Comparison of ENCODE assay signal across 25 cellular contexts in genomic region chr3:131849640-131850039, GRCh38.
A peak's percentile ranks its signal among the peaks of the same experiment; 100 is the strongest.
DNase-seq lines count a peak whose midpoint lies in the region; ATAC-seq and TF ChIP-seq lines count a peak whose summit lies in the region.
"Had no signal": no experiment of that assay in that cellular context is flagged by ENCODE, and none has a peak within 500 bp of the region (broad histone marks: within the 10 kb centered on the region; RNA-seq: fewer than 3 reads in every experiment).

No MANE protein-coding gene starts in this region.

- no peaks in the 10 kb centered on the region for H3K36me3 Mint-ChIP-seq in activated CD4-positive, alpha-beta T cell treated with anti-CD3 and anti-CD28 coated beads, Interleukin-2, amount 10 ng/mL, durations not matched to agents 24 days and 14 days (ENCODE audit: low read depth)
- H3K36me3 Mint-ChIP-seq in CD4-positive, alpha-beta T cell (ENCODE audit: low read depth) = no peaks in the 10 kb centered on the region
- H3K36me3 Mint-ChIP-seq: CD14-positive monocyte, IgD-negative memory B cell had no signal

- peak; percentile 6 for DNase-seq in activated CD4-positive, alpha-beta T cell treated with anti-CD3 and anti-CD28 coated beads, Interleukin-2, amount 10 ng/mL, durations not matched to agents 24 days and 14 days
- DNase-seq in activated CD4-positive, alpha-beta T cell treated with anti-CD3 and anti-CD28 coated beads for 4 hours = no peak
- DNase-seq in globus pallidus (ENCODE audit: low spot score) (peak; percentile 3), superior temporal gyrus (ENCODE audit: extremely low spot score) (peak; percentile 55), GM03348 (ENCODE audit: low spot score) (no peak)
- DNase-seq in CD4-positive, alpha-beta T cell = no peak
- DNase-seq: Calu3, DMS53, H9, MM.1S, NCI-H1048, NCI-H1417, NCI-H1694, NCI-H2029 treated with DMSO at 0.1 percent for 48 hours, NCI-H2227 treated with DMSO at 0.1 percent for 48 hours, NCI-H69, SK-N-SH, SW 1271 had no signal

- ATAC-seq in GM19351 (IDR thresholded peaks at IDR 0.05; ENCODE audit: unreplicated experiment) = no peak
- no peak for ATAC-seq in CD4-positive, alpha-beta T cell (ENCODE audit: poor library complexity)
- ATAC-seq: GM12878, GM23338 had no signal

- H3K9me3 Mint-ChIP-seq in activated CD4-positive, alpha-beta T cell treated with anti-CD3 and anti-CD28 coated beads, Interleukin-2, amount 10 ng/mL, durations not matched to agents 24 days and 14 days = no peaks in the 10 kb centered on the region
- H3K9me3 Mint-ChIP-seq in CD4-positive, alpha-beta T cell = no peaks in the 10 kb centered on the region
- H3K9me3 Mint-ChIP-seq: GM23338, H9 had no signal

- H3K4me1 Mint-ChIP-seq in activated CD4-positive, alpha-beta T cell treated with anti-CD3 and anti-CD28 coated beads, Interleukin-2, amount 10 ng/mL, durations not matched to agents 24 days and 14 days = no peaks in the 10 kb centered on the region
- no peaks in the 10 kb centered on the region for H3K4me1 Mint-ChIP-seq in CD4-positive, alpha-beta T cell (ENCODE audit: low read depth)
- H3K4me1 Mint-ChIP-seq: B cell, GM23338, H9, IgD-negative memory B cell had no signal

- POLR2A ChIA-PET in CD4-positive, alpha-beta T cell (lab: Charles Lee) = no interaction called here

- no peaks in the 10 kb centered on the region for H3K27me3 ChIP-seq in CD4-positive, alpha-beta T cell (ENCODE audit: control insufficient read depth, insufficient read depth, low read length)

- intact Hi-C loops in activated CD4-positive, alpha-beta T cell treated with anti-CD3 and anti-CD28 coated beads, Interleukin-2, amount 10 ng/mL, durations not matched to agents 24 days and 14 days (cut with micrococcal nuclease) = no loop called here
- intact Hi-C loops in CD4-positive, alpha-beta T cell (cut with DNase I, micrococcal nuclease) = no loop called here

- no peak overlapping the region for H3K27ac ChIP-seq in CD4-positive, alpha-beta T cell (ENCODE audit: low read depth, low read length)
- H3K27ac ChIP-seq: KMS-11 had no signal

- TF ChIP-seq CTCF in CD4-positive, alpha-beta T cell (IDR thresholded peaks at IDR 0.05) = no peak

- H3K27me3 Mint-ChIP-seq in activated CD4-positive, alpha-beta T cell treated with anti-CD3 and anti-CD28 coated beads, Interleukin-2, amount 10 ng/mL, durations not matched to agents 24 days and 14 days = no peaks in the 10 kb centered on the region
- H3K27me3 Mint-ChIP-seq in CD4-positive, alpha-beta T cell = peaks cover 16% of the 10 kb centered on the region
- H3K27me3 Mint-ChIP-seq: B cell, IgD-negative memory B cell had no signal

- no peak overlapping the region for H3K4me3 Mint-ChIP-seq in activated CD4-positive, alpha-beta T cell treated with anti-CD3 and anti-CD28 coated beads, Interleukin-2, amount 10 ng/mL, durations not matched to agents 24 days and 14 days
- H3K4me3 Mint-ChIP-seq in CD4-positive, alpha-beta T cell = no peak overlapping the region
- H3K4me3 Mint-ChIP-seq: B cell, CD14-positive monocyte, GM23338, H9, IgD-negative memory B cell had no signal

- no peaks in the 10 kb centered on the region for H3K9me3 ChIP-seq in CD4-positive, alpha-beta T cell (ENCODE audit: control insufficient read depth, low read length)
- H3K9me3 ChIP-seq: SK-N-SH had no signal

- H3K27ac Mint-ChIP-seq in activated CD4-positive, alpha-beta T cell treated with anti-CD3 and anti-CD28 coated beads, Interleukin-2, amount 10 ng/mL, durations not matched to agents 24 days and 14 days = no peak overlapping the region
- no peak overlapping the region for H3K27ac Mint-ChIP-seq in CD4-positive, alpha-beta T cell
- H3K27ac Mint-ChIP-seq: B cell, CD14-positive monocyte, GM23338, H9, IgD-negative memory B cell had no signal

- CTCF ChIA-PET in CD4-positive, alpha-beta T cell (lab: Charles Lee) = no interaction called here

Comparison
In these comparisons a context has a peak if more than half of its experiments do, and no peak if none do; other contexts are left out.
1. DNase-seq: peak in activated CD4-positive, alpha-beta T cell treated with anti-CD3 and anti-CD28 coated beads, Interleukin-2, amount 10 ng/mL, durations not matched to agents 24 days and 14 days (single experiment), globus pallidus (single experiment) and superior temporal gyrus (single experiment); none in activated CD4-positive, alpha-beta T cell treated with anti-CD3 and anti-CD28 coated beads for 4 hours (0 of 2), CD4-positive, alpha-beta T cell (0 of 10) and GM03348 (single experiment).